6 cellular contexts compared by ENCODE assay signal in the genomic region with DNA sequence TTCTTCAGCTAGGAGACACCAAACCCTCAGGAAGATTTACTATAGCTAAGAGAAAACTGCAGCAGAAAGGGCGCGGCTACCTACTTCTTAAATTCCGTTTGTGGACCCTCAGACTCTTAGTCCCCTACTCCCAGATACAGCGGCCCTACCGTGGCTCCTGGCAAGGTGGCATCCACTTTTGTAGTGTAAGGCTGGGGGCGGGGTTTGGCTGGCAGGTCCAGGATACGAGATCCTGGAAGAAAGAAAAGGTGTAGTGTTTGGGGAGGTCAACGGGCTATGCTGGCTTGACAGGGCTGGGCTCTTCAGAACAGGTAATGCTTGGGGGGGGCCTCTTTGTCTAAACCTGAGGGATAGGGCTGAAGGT. TPM values are rescaled to one million over a fixed set of nuclear protein-coding genes. Genes with fewer than 3 reads are reported as not detected.
DNase-seq lines count a peak whose midpoint lies in the region; ATAC-seq, FAIRE-seq and TF ChIP-seq lines count a peak whose summit lies in the region.

No MANE protein-coding gene starts in this region.

- 0 to 1% methylated on average over 8 of the region's 8 CpGs for WGBS in lower leg skin, 2 donors

- H3K4me3 ChIP-seq in GM12865 (ENCODE audit: low read depth, low read length), result peak overlapping the region; percentile 81
- H3K4me3 ChIP-seq in WI38 (ENCODE audit: low read depth, low read length), result peak overlapping the region; percentile 54
- H3K4me3 ChIP-seq in lower leg skin (ENCODE audit: low read depth, poor library complexity, severe bottlenecking), result peak overlapping the region; percentile 28

- DNase-seq in GM12865 (ENCODE audit: low read depth) (no peak), lower leg skin (ENCODE audit: low spot score in 2 of 2) (no peak), H54 (ENCODE audit: insufficient read length, low spot score) (no peak)

- no peak for TF ChIP-seq POLR2A in lower leg skin (IDR thresholded peaks at IDR 0.05)
- no peak for TF ChIP-seq POLR2A in H54 (IDR thresholded peaks at IDR 0.05; ENCODE audit: low read depth, low read length)

- intact Hi-C loops in lower leg skin (cut with DNase I; ENCODE audit: low total_unique reads), result no loop called here

- FAIRE-seq in H54 (lab: Jason Lieb, UNC), result no peak

- TF ChIP-seq CTCF in GM12865 (IDR thresholded peaks at IDR 0.05; ENCODE audit: insufficient read depth, low read depth, low read length, missing control alignments) (no peak), WI38 (IDR thresholded peaks at IDR 0.05; ENCODE audit: low read depth, low read length) (no peak), lower leg skin (IDR thresholded peaks at IDR 0.05) (no peak)

- ATAC-seq in HG03097 (IDR thresholded peaks at IDR 0.05; ENCODE audit: low FRiP score, unreplicated experiment), result no peak
- no peak for ATAC-seq in GM18867 (IDR thresholded peaks at IDR 0.05; ENCODE audit: unreplicated experiment)

RNA-seq across cellular contexts. Expression of a gene that starts 0.3 kb away (rescaled TPM):
- 10 to 100 TPM; 18.7 to 25.5 (median 22.9) TPM for total RNA-seq in lower leg skin

RNA-seq across cellular contexts. Expression of a gene that starts 4.6 kb away (rescaled TPM):
- total RNA-seq in lower leg skin, result 100 to 1,000 TPM in 2 of 4 donors, 10 to 100 TPM in 2; 88.6 to 105 (median 98.8) TPM

RNA-seq across cellular contexts. Expression of a gene that starts 9.5 kb away (rescaled TPM):
- 100 to 1,000 TPM; 179 to 218 (median 201) TPM for total RNA-seq in lower leg skin

RNA-seq across cellular contexts. Expression of a gene that starts 9.6 kb away (rescaled TPM):
- total RNA-seq in lower leg skin, result 10 to 100 TPM; 14.3 to 28.1 (median 21.1) TPM

RNA-seq across cellular contexts. Expression of a gene that starts 18.2 kb away (rescaled TPM):
- total RNA-seq in lower leg skin, result 10 to 100 TPM; 15.6 to 29.4 (median 25.4) TPM

Comparison
In these comparisons a context has a peak if more than half of its experiments do, and no peak if none do; other contexts are left out.
1. H3K4me3 ChIP-seq: peak in every context shown above with its lines; median percentile 81 in GM12865; 54 in WI38; 28 in lower leg skin.